ENCODE assay signal across 20 cellular contexts in the genomic region with DNA sequence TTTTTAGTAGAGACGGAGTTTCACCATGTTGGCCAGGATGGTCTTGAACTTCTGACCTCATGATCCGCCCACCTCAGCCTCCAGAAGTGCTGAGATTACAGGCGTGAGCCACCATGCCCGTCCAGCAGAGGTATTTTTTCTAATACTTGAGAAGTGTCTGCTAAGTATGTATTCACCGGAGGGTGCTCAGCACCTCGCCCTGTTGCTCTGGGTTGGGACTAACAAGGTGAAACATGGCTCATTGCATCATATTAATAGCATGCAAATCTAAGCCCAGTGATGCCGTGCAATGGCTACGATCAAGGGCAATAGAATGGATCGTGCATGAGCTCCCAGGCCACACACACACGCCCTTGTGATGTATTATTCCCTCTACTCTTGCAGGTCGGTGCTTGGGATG.
DNase-seq lines count a peak whose midpoint lies in the region; ATAC-seq, FAIRE-seq and TF ChIP-seq lines count a peak whose summit lies in the region.
"Had no signal": no experiment of that assay in that cellular context is flagged by ENCODE, and none has a peak within 500 bp of the region (broad histone marks: within the 10 kb centered on the region; RNA-seq: fewer than 3 reads in every experiment).

No MANE protein-coding gene starts in this region.

- 85% methylated on average over 11 of the region's 11 CpGs for WGBS in HepG2 (ENCODE audit: low lambda C conversion rate)
- 100% methylated on average over 1 of the region's 11 CpGs for WGBS in right lobe of liver (ENCODE audit: insufficient coverage, low coverage, low lambda C conversion rate, missing lambda C conversion rate)
- WGBS in stomach, 5 donors: 79 to 87% (median 85%) methylated on average over 11 of the region's 11 CpGs

- H3K36me3 Mint-ChIP-seq in progenitor cell of endocrine pancreas (ENCODE audit: insufficient read depth): peaks cover 27% of the 10 kb centered on the region

- no peak overlapping the region for H2AFZ ChIP-seq in HepG2 (ENCODE audit: low read length)

- no peaks in the 10 kb centered on the region for H3K9me3 Mint-ChIP-seq in progenitor cell of endocrine pancreas (ENCODE audit: low read depth)
- H3K9me3 Mint-ChIP-seq: H9 had no signal

- no peak overlapping the region for H3K4me2 ChIP-seq in HepG2 (ENCODE audit: low read depth, low read length)
- H3K4me2 ChIP-seq: SK-N-SH had no signal

- CTCF ChIA-PET in HepG2 (lab: Yijun Ruan, JAX; ENCODE audit: low intra/inter-chr PET ratio, low total read pairs): no interaction called here

- BruUV-seq in HepG2 (replicated peaks; lab: Mats Ljungman, UMichigan): no TSS peak

- no peak for TF ChIP-seq POLR2A in HepG2 (IDR thresholded peaks at IDR 0.05; ENCODE audit: insufficient read depth in 1 of 2, low read depth in 2 of 2, low read length in 2 of 2)
- TF ChIP-seq POLR2A in right lobe of liver (IDR thresholded peaks at IDR 0.05): no peak
- no peak for TF ChIP-seq POLR2A in stomach (IDR thresholded peaks at IDR 0.05)

- TF ChIP-seq CTCF in HepG2 (CRISPR knock-in tag; IDR thresholded peaks at IDR 0.05) (no peak), right lobe of liver (IDR thresholded peaks at IDR 0.05) (no peak), progenitor cell of endocrine pancreas (IDR thresholded peaks at IDR 0.05; ENCODE audit: unreplicated experiment) (no peak), stomach (IDR thresholded peaks at IDR 0.05) (no peak)

- H4K20me1 ChIP-seq in HepG2 (ENCODE audit: insufficient read depth, low read length): no peaks in the 10 kb centered on the region

- peaks cover 74% of the 10 kb centered on the region for H3K4me1 ChIP-seq in HepG2 (ENCODE audit: insufficient read depth, low read length)
- H3K4me1 ChIP-seq in right lobe of liver: peaks cover 0 to 25% (median 9%) of the 10 kb centered on the region in 4 donors
- peaks cover 12 to 36% (median 18%) of the 10 kb centered on the region in 4 donors for H3K4me1 ChIP-seq in stomach

- TF ChIP-seq RAD21 in HepG2 (CRISPR knock-in tag; IDR thresholded peaks at IDR 0.05): no peak

- H3K4me3 Mint-ChIP-seq in progenitor cell of endocrine pancreas (ENCODE audit: low read depth): no peak overlapping the region
- H3K4me3 Mint-ChIP-seq: H9 had no signal

- intact Hi-C loops in HepG2 (cut with micrococcal nuclease; ENCODE audit: unreplicated experiment): no loop called here
- intact Hi-C loops in right lobe of liver (cut with DNase I): no loop called here
- intact Hi-C loops in stomach (cut with DNase I; ENCODE audit: low total_unique reads): no loop called here

- no peaks in the 10 kb centered on the region for H3K79me2 ChIP-seq in HepG2 (ENCODE audit: insufficient read depth, low read length)

- H3K27ac ChIP-seq in HepG2 (ENCODE audit: extremely low read length, insufficient read depth, low read length) (no peak overlapping the region), right lobe of liver (no peak overlapping the region), stomach (peak overlapping the region in 1 of 5 donors; percentile 42)
- H3K27ac ChIP-seq: BLaER1 treated with 17β-estradiol and CSF1 and Interleukin-3, amounts not matched to agents 10 nM and 100 nM had no signal

- ATAC-seq in HepG2: no peak
- ATAC-seq in right lobe of liver: no peak
- no peak for ATAC-seq in left lobe of liver
- ATAC-seq in GM21576 (IDR thresholded peaks at IDR 0.05; ENCODE audit: unreplicated experiment): no peak

- no peaks in the 10 kb centered on the region for H3K27me3 Mint-ChIP-seq in progenitor cell of endocrine pancreas

- H3K4me3 ChIP-seq in HepG2 (replicated peaks in 1 of 3; ENCODE audit: insufficient read depth in 1 of 3, low read depth in 2 of 3, low read length in 3 of 3) (no peak overlapping the region), right lobe of liver (no peak overlapping the region), stomach (no peak overlapping the region)
- H3K4me3 ChIP-seq: BLaER1 treated with 17β-estradiol and CSF1 and Interleukin-3, amounts not matched to agents 10 nM and 100 nM had no signal

- TF ChIP-seq EP300 in HepG2 (IDR thresholded peaks at IDR 0.05; ENCODE audit: low read depth in 2 of 2, low read length in 2 of 2) (no peak), HepG2 (CRISPR knock-in tag; IDR thresholded peaks at IDR 0.05; ENCODE audit: borderline replicate concordance) (no peak), stomach (IDR thresholded peaks at IDR 0.05) (no peak)

- peak overlapping the region; percentile 2 for H3K27ac Mint-ChIP-seq in progenitor cell of endocrine pancreas

- FAIRE-seq in HepG2 (lab: Jason Lieb, UNC): no peak

- peaks cover 22% of the 10 kb centered on the region for H3K4me1 Mint-ChIP-seq in progenitor cell of endocrine pancreas (ENCODE audit: low read depth)

- no peaks in the 10 kb centered on the region for H3K9me3 ChIP-seq in HepG2 (ENCODE audit: low read length)
- no peaks in the 10 kb centered on the region for H3K9me3 ChIP-seq in right lobe of liver
- H3K9me3 ChIP-seq in stomach: no peaks in the 10 kb centered on the region
- H3K9me3 ChIP-seq: BLaER1 treated with 17β-estradiol and CSF1 and Interleukin-3, amounts not matched to agents 10 nM and 100 nM; SK-N-SH had no signal

- no peak for DNase-seq in HepG2 (ENCODE audit: low spot score)
- DNase-seq in right lobe of liver: no peak
- DNase-seq in left lobe of liver (ENCODE audit: low spot score): peak; percentile 23
- no peak for DNase-seq in progenitor cell of endocrine pancreas (ENCODE audit: low spot score, unreplicated experiment)
- no peak for DNase-seq in iPS-NIHi7 (ENCODE audit: extremely low spot score)
- no peak for DNase-seq in GM19240 (ENCODE audit: insufficient read length, low spot score)
- DNase-seq in stomach: no peak
- DNase-seq: 8988T; DMS153; EL; H9; Kasumi-1; NCI-H146; NCI-H2227 treated with DMSO at 0.1 percent for 48 hours; NCI-H524 treated with DMSO at 0.1 percent for 48 hours; NK-92 treated with Interleukin-12 subunit alpha and Interleukin-12 subunit beta, amount 100 ng/mL, for 24 hours; PC-3; SK-N-SH had no signal

- no peak overlapping the region for H3K9ac ChIP-seq in HepG2 (ENCODE audit: insufficient read depth, low read depth, low read length)
- H3K9ac ChIP-seq: BLaER1 treated with 17β-estradiol and CSF1 and Interleukin-3, amounts not matched to agents 10 nM and 100 nM; SK-N-SH had no signal

- POLR2A ChIA-PET in HepG2 (lab: Yijun Ruan, JAX): interaction anchor here (1.1 kb wide), 1 partner anchor 12 kb away, joined by 4 read pairs; no protein-coding TSS in a partner anchor

- H3K27me3 ChIP-seq in HepG2 (ENCODE audit: control insufficient read depth in 1 of 2, insufficient read depth in 2 of 2, low read length in 2 of 2): no peaks in the 10 kb centered on the region
- no peaks in the 10 kb centered on the region for H3K27me3 ChIP-seq in right lobe of liver
- H3K27me3 ChIP-seq in stomach: no peaks in the 10 kb centered on the region

- H3K36me3 ChIP-seq in HepG2 (replicated peaks in 1 of 2; ENCODE audit: control insufficient read depth in 1 of 2, insufficient read depth in 2 of 2, low read length in 2 of 2) (no peaks in the 10 kb centered on the region; a peak in 1 of 5 replicates), right lobe of liver (no peaks in the 10 kb centered on the region), stomach (no peaks in the 10 kb centered on the region)
- H3K36me3 ChIP-seq: BLaER1 treated with 17β-estradiol and CSF1 and Interleukin-3, amounts not matched to agents 10 nM and 100 nM had no signal

- in situ Hi-C loops in HepG2 (cut with HindIII; ENCODE audit: extremely low pct_ligation_motif_present, low pct_unique_long_range_greater_than_20kb): no loop called here

TF ChIP-seq in HepG2, 621 proteins besides CTCF, POLR2A, EP300 and RAD21:
- 0 out of 2 replicates have a peak, but pooled peaks have one; percentile 26 for TF ChIP-seq ZBTB38 (CRISPR knock-in tag; IDR thresholded peaks at IDR 0.05)
- peak; percentile 26; the same call in 1 of the 2 replicates for TF ChIP-seq CEBPB (IDR thresholded peaks at IDR 0.05; ENCODE audit: borderline replicate concordance, low read depth, low read length)
- TF ChIP-seq KDM3A (CRISPR knock-in tag; IDR thresholded peaks at IDR 0.05; ENCODE audit: low read depth): no peak
- TF ChIP-seq ZNF282 (IDR thresholded peaks at IDR 0.05; ENCODE audit: partially characterized antibody): no peak
